10 cellular contexts compared by ENCODE assay signal in the genomic region with DNA sequence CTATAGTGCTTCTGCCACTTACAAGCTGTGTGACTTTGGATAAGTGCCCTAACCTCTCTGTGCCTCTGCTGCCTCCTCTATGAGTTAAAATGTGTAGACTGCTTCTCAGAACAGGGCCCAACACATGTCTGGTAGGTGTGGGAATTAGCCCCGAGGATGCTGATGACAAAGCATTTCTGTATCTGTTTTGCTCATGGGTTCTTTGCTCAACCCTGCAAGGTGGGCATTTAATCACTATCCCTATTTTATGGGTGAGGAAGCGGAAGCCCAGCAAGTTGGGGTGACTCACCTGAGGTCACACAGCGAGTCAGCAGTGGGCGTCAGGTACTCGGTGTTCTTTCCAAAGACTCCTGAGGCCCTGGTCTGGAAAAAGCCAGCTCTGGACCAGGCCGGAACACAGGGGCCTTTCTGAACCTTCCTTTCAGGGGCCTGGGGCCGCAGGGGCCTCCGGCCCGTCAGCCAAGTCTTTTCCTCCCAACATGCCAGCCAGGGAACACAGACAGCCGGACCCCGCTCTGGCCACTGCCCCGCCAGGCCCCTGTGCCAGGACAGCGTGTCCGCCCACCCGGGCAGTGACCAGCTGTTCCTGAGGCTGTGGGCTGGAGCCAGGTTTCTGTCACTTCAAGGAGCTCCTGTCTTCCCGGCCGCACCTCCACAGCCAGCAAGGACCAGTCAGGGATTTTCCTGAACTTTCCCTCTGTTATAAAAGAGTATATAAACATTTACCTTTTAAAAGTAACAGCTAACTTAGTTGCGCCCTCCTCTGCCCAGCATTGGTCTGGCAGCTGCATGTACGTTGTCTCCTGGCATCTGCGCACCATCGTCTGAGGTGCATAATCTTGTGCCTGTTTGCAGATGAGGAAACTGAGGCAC.
A peak's percentile ranks its signal among the peaks of the same experiment; 100 is the strongest.
DNase-seq lines count a peak whose midpoint lies in the region; ATAC-seq and TF ChIP-seq lines count a peak whose summit lies in the region.
"Had no signal": no experiment of that assay in that cellular context is flagged by ENCODE, and none has a peak within 500 bp of the region (broad histone marks: within the 10 kb centered on the region; RNA-seq: fewer than 3 reads in every experiment).

No MANE protein-coding gene starts in this region.

- TF ChIP-seq POLR2A in gastroesophageal sphincter (IDR thresholded peaks at IDR 0.05), result no peak

- no peak overlapping the region for H3K4me3 Mint-ChIP-seq in T-cell
- H3K4me3 Mint-ChIP-seq: IgD-negative memory B cell had no signal

- peak overlapping the region; percentile 72 to 90 (median 85) for H3K27ac ChIP-seq in gastroesophageal sphincter

- TF ChIP-seq CTCF in GM13977 (IDR thresholded peaks at IDR 0.05; ENCODE audit: extremely low read depth, insufficient read depth, missing control alignments) (peak; percentile 24), gastroesophageal sphincter (IDR thresholded peaks at IDR 0.05) (peak in 3 of 4 experiments; percentile 62 to 77 (median 68))

- H3K36me3 Mint-ChIP-seq in T-cell, result peaks cover 4% of the 10 kb centered on the region

- no peak for TF ChIP-seq EP300 in gastroesophageal sphincter (IDR thresholded peaks at IDR 0.05)

- no peaks in the 10 kb centered on the region for H3K36me3 ChIP-seq in gastroesophageal sphincter

- in situ Hi-C loops in GM13977 (cut with MboI; ENCODE audit: low pct_unique_long_range_greater_than_20kb, low sequenced_read_pairs, unreplicated experiment), result no loop called here

- no peak for ATAC-seq in T-cell (replicated peaks in 1 of 4)
- ATAC-seq in gastroesophageal sphincter, result peak; percentile 82
- ATAC-seq in GM18868 (IDR thresholded peaks at IDR 0.05; ENCODE audit: unreplicated experiment), result no peak

- POLR2A ChIA-PET in T-cell (lab: Charles Lee), result no interaction called here

- CTCF ChIA-PET in T-cell (lab: Charles Lee), result interaction anchor here (0.6 to 0.7 kb wide), 7 partner anchors 8 to 61 kb away, joined by 3 to 8 read pairs (median 3); no protein-coding TSS in a partner anchor

- peaks cover 0 to 87% (median 39%) of the 10 kb centered on the region in 3 donors for H3K4me1 ChIP-seq in gastroesophageal sphincter

- H3K4me1 Mint-ChIP-seq in T-cell, result peaks cover 0 to 7% (median 4%) of the 10 kb centered on the region in 3 donors

- H3K9me3 Mint-ChIP-seq in T-cell, result no peaks in the 10 kb centered on the region
- H3K9me3 Mint-ChIP-seq: IgD-negative memory B cell had no signal

- H3K27me3 Mint-ChIP-seq in T-cell, result no peaks in the 10 kb centered on the region
- H3K27me3 Mint-ChIP-seq: IgD-negative memory B cell had no signal

- DNase-seq in GM13977 (ENCODE audit: low spot score) (no peak), T-cell (no peak), renal cortical epithelial cell (ENCODE audit: low read depth) (peak; percentile 85), NCI-H2081 treated with DMSO at 0.1 percent for 48 hours (lab: John Stamatoyannopoulos, UW) (no peak), dedifferentiated amniotic fluid mesenchymal stem cell (ENCODE audit: extremely low spot score) (no peak)
- no peak for DNase-seq in activated CD4-positive, CD25-positive, alpha-beta regulatory T cell treated with anti-CD3 and anti-CD28 coated beads, Interleukin-2, amount 50 U/mL, for 72 hours
- DNase-seq: activated CD4-positive, alpha-beta T cell treated with anti-CD3 and anti-CD28 coated beads, Interleukin-2, amount 50 U/mL, for 1 hour had no signal

- no peaks in the 10 kb centered on the region for H3K9me3 ChIP-seq in gastroesophageal sphincter

- WGBS in gastroesophageal sphincter (ENCODE audit: low coverage in 1 of 2), 2 donors, result 29 to 39% methylated on average over 1 to 3 of the region's 21 CpGs

- H3K27me3 ChIP-seq in gastroesophageal sphincter, result no peaks in the 10 kb centered on the region

- H3K27ac Mint-ChIP-seq in T-cell, result peak overlapping the region; percentile 15 to 58
- H3K27ac Mint-ChIP-seq: IgD-negative memory B cell had no signal

- peak overlapping the region in 1 of 2 donors; percentile 19 for H3K4me3 ChIP-seq in gastroesophageal sphincter
